Comparison of ENCODE assay signal across 14 cellular contexts in genomic region chr4:151806511-151806927, GRCh38. TPM values are rescaled to one million over a fixed set of nuclear protein-coding genes. Genes with fewer than 3 reads are reported as not detected.
A peak's percentile ranks its signal among the peaks of the same experiment; 100 is the strongest.
DNase-seq lines count a peak whose midpoint lies in the region; ATAC-seq and TF ChIP-seq lines count a peak whose summit lies in the region.
"Had no signal": no experiment of that assay in that cellular context is flagged by ENCODE, and none has a peak within 500 bp of the region (broad histone marks: within the 10 kb centered on the region; RNA-seq: fewer than 3 reads in every experiment).

No MANE protein-coding gene starts in this region.

- in situ Hi-C loops in astrocyte of the cerebellum (cut with HindIII; ENCODE audit: low sequenced_read_pairs): loop anchor here (5.0 kb wide), 1 partner anchor 94 kb away; no protein-coding TSS in a partner anchor

- no peaks in the 10 kb centered on the region for H3K27me3 ChIP-seq in right cardiac atrium (ENCODE audit: control insufficient read depth, insufficient read depth)
- H3K27me3 ChIP-seq in testis: no peaks in the 10 kb centered on the region

- CTCF ChIA-PET in RWPE1 (lab: Yijun Ruan, JAX): no interaction called here

- peak; percentile 74 to 80 for ATAC-seq in right cardiac atrium
- ATAC-seq: HepG2; natural killer cell treated with Interleukin-12 subunit alpha and Interleukin-12 subunit beta and Interleukin-15 and Interleukin-18, amount 100 ng/mL, for 72 hours had no signal

- no peaks in the 10 kb centered on the region for H3K9me3 ChIP-seq in right cardiac atrium (ENCODE audit: control insufficient read depth, low read length)
- no peaks in the 10 kb centered on the region for H3K9me3 ChIP-seq in testis

- H3K4me1 ChIP-seq in right cardiac atrium (ENCODE audit: control insufficient read depth, insufficient read depth, low read length) (peaks cover 2% of the 10 kb centered on the region), testis (no peaks in the 10 kb centered on the region)

- WGBS in right cardiac atrium: 31% methylated on average over 6 of the region's 6 CpGs
- WGBS in testis, 2 donors: 27 to 36% methylated on average over 6 of the region's 6 CpGs

- POLR2A ChIA-PET in RWPE1 (lab: Yijun Ruan, JAX; ENCODE audit: low non-redundant PET): no interaction called here

- no peak for TF ChIP-seq POLR2A in testis (IDR thresholded peaks at IDR 0.05)

- no peaks in the 10 kb centered on the region for H3K36me3 ChIP-seq in testis (ENCODE audit: low read depth, missing control alignments)

- no peak overlapping the region for H3K4me3 ChIP-seq in astrocyte of the cerebellum (ENCODE audit: low read depth, low read length)
- no peak overlapping the region for H3K4me3 ChIP-seq in right cardiac atrium (ENCODE audit: low read length)
- no peak overlapping the region for H3K4me3 ChIP-seq in testis

- intact Hi-C loops in right cardiac atrium (cut with DNase I): no loop called here
- intact Hi-C loops in testis (cut with DNase I; ENCODE audit: low total_unique reads): no loop called here

- peak overlapping the region; percentile 70 for H3K27ac ChIP-seq in right cardiac atrium (ENCODE audit: low read length)
- H3K27ac ChIP-seq in testis: no peak overlapping the region
- no peak overlapping the region for H3K27ac ChIP-seq in RWPE1

- TF ChIP-seq CTCF in astrocyte of the cerebellum (IDR thresholded peaks at IDR 0.05; ENCODE audit: low read depth, low read length, missing control alignments): no peak
- no peak for TF ChIP-seq CTCF in testis (IDR thresholded peaks at IDR 0.05)
- TF ChIP-seq CTCF in RWPE1 (conservative IDR thresholded peaks at IDR 0.05; ENCODE audit: low read depth): no peak

- DNase-seq in H4 (ENCODE audit: low spot score) (peak; percentile 23), astrocyte of the cerebellum (ENCODE audit: low read depth) (peak; percentile 59), right cardiac atrium (peak in 1 of 3 donors; percentile 21), testis (peak; percentile 40), GF-D8 (lab: John Stamatoyannopoulos, UW) (no peak), pons (ENCODE audit: low spot score) (no peak), RWPE1 (ENCODE audit: low spot score) (no peak), HuH-7.5 (ENCODE audit: low spot score) (no peak)
- DNase-seq: activated CD4-positive, alpha-beta memory T cell treated with anti-CD3 and anti-CD28 coated beads, Interleukin-2, amount 10 ng/mL, durations not matched to agents 7 days and 5 days; GDM1; hippocampal formation; NCI-H2171 had no signal

RNA-seq across cellular contexts. Expression of gene GATB, which starts 45.7 kb away (rescaled TPM):
- 22.7 and 38.2 TPM in 2 replicates for total RNA-seq in H4 (2014; rRNA removed; shearing (Covaris generic))
- total RNA-seq in right cardiac atrium (100 to 1,000 TPM in 1 of 4 donors, 10 to 100 TPM in 3; 87.5 to 104 (median 91.0) TPM), testis (10 to 100 TPM; 44.7 to 49.4 TPM)
- polyA plus RNA-seq in right cardiac atrium (182 TPM), testis (ENCODE audit: insufficient read depth, low read depth, low replicate concordance) (21.9 TPM)

Comparison
In these comparisons a context has a peak if more than half of its experiments do, and no peak if none do; other contexts are left out.
1. DNase-seq: peak in H4 (single experiment), astrocyte of the cerebellum (single experiment) and testis (single experiment); none in GF-D8 (single experiment), pons (single experiment), RWPE1 (single experiment) and HuH-7.5 (single experiment).